15 cellular contexts compared by ENCODE assay signal in the genomic region with DNA sequence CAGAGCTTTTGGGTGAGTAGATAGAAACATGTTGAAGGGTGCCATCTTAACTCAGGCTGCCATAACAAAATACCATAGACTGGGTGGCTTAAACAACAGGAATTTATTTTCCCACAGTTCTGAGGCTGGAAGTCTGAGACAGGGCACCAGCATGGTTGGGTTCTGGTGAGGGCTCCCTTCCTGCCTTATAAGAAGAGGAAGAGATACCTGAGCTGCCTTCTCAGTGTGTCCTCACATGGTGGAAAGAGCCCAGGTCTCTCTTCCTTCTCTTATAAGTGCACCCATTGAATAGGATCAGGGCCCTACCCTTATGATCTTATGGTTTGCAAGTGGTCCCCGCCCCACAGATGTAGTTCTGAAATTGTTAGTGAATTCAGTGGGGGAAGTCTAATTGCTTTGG. TPM values are rescaled to one million over a fixed set of nuclear protein-coding genes. Genes with fewer than 3 reads are reported as not detected.
DNase-seq lines count a peak whose midpoint lies in the region; ATAC-seq and TF ChIP-seq lines count a peak whose summit lies in the region.
"Had no signal": no experiment of that assay in that cellular context is flagged by ENCODE, and none has a peak within 500 bp of the region (broad histone marks: within the 10 kb centered on the region; RNA-seq: fewer than 3 reads in every experiment).

No MANE protein-coding gene starts in this region.

- peaks cover 56% of the 10 kb centered on the region for H3K4me1 Mint-ChIP-seq in activated CD4-positive, alpha-beta T cell treated with anti-CD3 and anti-CD28 coated beads, Interleukin-2, amount 10 ng/mL, durations not matched to agents 24 days and 14 days
- peaks cover 61% of the 10 kb centered on the region for H3K4me1 Mint-ChIP-seq in activated T-helper 1 cell treated with anti-CD3 and anti-CD28 coated beads, Interleukin-12 subunit alpha, Interleukin-12 subunit beta, Interleukin-2, Interleukin-4 antibody, amounts not matched to agents 30 ng/mL and 10 ng/mL and 1 ng/mL, durations not matched to agents 14 hours and 24 hours and 36 hours (ENCODE audit: low read depth)

- no peaks in the 10 kb centered on the region for H3K27me3 ChIP-seq in neutrophil
- H3K27me3 ChIP-seq: BLaER1 had no signal

- H3K9me3 ChIP-seq in neutrophil: no peaks in the 10 kb centered on the region
- H3K9me3 ChIP-seq: HAP-1 had no signal

- no peak for DNase-seq in activated CD4-positive, alpha-beta T cell treated with anti-CD3 and anti-CD28 coated beads, Interleukin-2, amount 10 ng/mL, durations not matched to agents 24 days and 14 days
- no peak for DNase-seq in activated CD4-positive, alpha-beta T cell treated with anti-CD3 and anti-CD28 coated beads, Interleukin-2, amount 50 U/mL, for 48 hours
- no peak for DNase-seq in activated T-helper 1 cell treated with anti-CD3 and anti-CD28 coated beads, Interleukin-12 subunit alpha, Interleukin-12 subunit beta, Interleukin-2, Interleukin-4 antibody, amounts not matched to agents 30 ng/mL and 10 ng/mL and 1 ng/mL, durations not matched to agents 14 hours and 24 hours and 36 hours (ENCODE audit: low spot score)
- no peak for DNase-seq in NCI-H748 (lab: John Stamatoyannopoulos, UW; ENCODE audit: unreplicated experiment)
- DNase-seq in sciatic nerve (ENCODE audit: low spot score): no peak
- no peak for DNase-seq in hepatic stellate cell (ENCODE audit: low spot score)
- DNase-seq: 8988T; AML-193; CD8-positive, alpha-beta memory T cell; DMS53; GF-D8; IMR-90 had no signal

- H3K27me3 Mint-ChIP-seq in activated CD4-positive, alpha-beta T cell treated with anti-CD3 and anti-CD28 coated beads, Interleukin-2, amount 10 ng/mL, durations not matched to agents 24 days and 14 days: no peaks in the 10 kb centered on the region
- no peaks in the 10 kb centered on the region for H3K27me3 Mint-ChIP-seq in activated T-helper 1 cell treated with anti-CD3 and anti-CD28 coated beads, Interleukin-12 subunit alpha, Interleukin-12 subunit beta, Interleukin-2, Interleukin-4 antibody, amounts not matched to agents 30 ng/mL and 10 ng/mL and 1 ng/mL, durations not matched to agents 14 hours and 24 hours and 36 hours (ENCODE audit: insufficient read depth)
- H3K27me3 Mint-ChIP-seq: CD8-positive, alpha-beta memory T cell had no signal

- peak overlapping the region; percentile 97 for H3K27ac ChIP-seq in neutrophil
- H3K27ac ChIP-seq: BLaER1 had no signal

- ATAC-seq in sciatic nerve: no peak

- H3K36me3 Mint-ChIP-seq in activated CD4-positive, alpha-beta T cell treated with anti-CD3 and anti-CD28 coated beads, Interleukin-2, amount 10 ng/mL, durations not matched to agents 24 days and 14 days (ENCODE audit: low read depth): peaks cover 62% of the 10 kb centered on the region
- peaks cover 49% of the 10 kb centered on the region for H3K36me3 Mint-ChIP-seq in activated T-helper 1 cell treated with anti-CD3 and anti-CD28 coated beads, Interleukin-12 subunit alpha, Interleukin-12 subunit beta, Interleukin-2, Interleukin-4 antibody, amounts not matched to agents 30 ng/mL and 10 ng/mL and 1 ng/mL, durations not matched to agents 14 hours and 24 hours and 36 hours (ENCODE audit: low read depth)

- no peak overlapping the region for H3K4me3 ChIP-seq in neutrophil (ENCODE audit: low read depth in 1 of 2, low read length in 1 of 2)
- H3K4me3 ChIP-seq: BLaER1, HAP-1 had no signal

- H3K4me3 Mint-ChIP-seq in activated CD4-positive, alpha-beta T cell treated with anti-CD3 and anti-CD28 coated beads, Interleukin-2, amount 10 ng/mL, durations not matched to agents 24 days and 14 days: no peak overlapping the region
- no peak overlapping the region for H3K4me3 Mint-ChIP-seq in activated T-helper 1 cell treated with anti-CD3 and anti-CD28 coated beads, Interleukin-12 subunit alpha, Interleukin-12 subunit beta, Interleukin-2, Interleukin-4 antibody, amounts not matched to agents 30 ng/mL and 10 ng/mL and 1 ng/mL, durations not matched to agents 14 hours and 24 hours and 36 hours
- H3K4me3 Mint-ChIP-seq: CD8-positive, alpha-beta memory T cell had no signal

- intact Hi-C loops in activated CD4-positive, alpha-beta T cell treated with anti-CD3 and anti-CD28 coated beads, Interleukin-2, amount 10 ng/mL, durations not matched to agents 24 days and 14 days (cut with micrococcal nuclease): no loop called here
- intact Hi-C loops in activated T-helper 1 cell treated with anti-CD3 and anti-CD28 coated beads, Interleukin-12 subunit alpha, Interleukin-12 subunit beta, Interleukin-2, Interleukin-4 antibody, amounts not matched to agents 30 ng/mL and 10 ng/mL and 1 ng/mL, durations not matched to agents 14 hours and 24 hours and 36 hours (cut with micrococcal nuclease): no loop called here
- intact Hi-C loops in sciatic nerve (cut with DNase I): no loop called here

- peaks cover 5% of the 10 kb centered on the region for H3K9me3 Mint-ChIP-seq in activated CD4-positive, alpha-beta T cell treated with anti-CD3 and anti-CD28 coated beads, Interleukin-2, amount 10 ng/mL, durations not matched to agents 24 days and 14 days
- peaks cover 5% of the 10 kb centered on the region for H3K9me3 Mint-ChIP-seq in activated T-helper 1 cell treated with anti-CD3 and anti-CD28 coated beads, Interleukin-12 subunit alpha, Interleukin-12 subunit beta, Interleukin-2, Interleukin-4 antibody, amounts not matched to agents 30 ng/mL and 10 ng/mL and 1 ng/mL, durations not matched to agents 14 hours and 24 hours and 36 hours

- peaks cover 62 to 73% of the 10 kb centered on the region in 2 experiments for H3K4me1 ChIP-seq in neutrophil (ENCODE audit: control insufficient read depth in 1 of 2, insufficient read depth in 1 of 2, low read depth in 1 of 2, low read length in 1 of 2)
- H3K4me1 ChIP-seq: HAP-1 had no signal

- no peak for TF ChIP-seq CTCF in neutrophil (IDR thresholded peaks at IDR 0.05)

- H3K36me3 ChIP-seq in neutrophil: peaks cover 11% of the 10 kb centered on the region
- H3K36me3 ChIP-seq: BLaER1, HAP-1 had no signal

- peak overlapping the region; percentile 65 for H3K27ac Mint-ChIP-seq in activated CD4-positive, alpha-beta T cell treated with anti-CD3 and anti-CD28 coated beads, Interleukin-2, amount 10 ng/mL, durations not matched to agents 24 days and 14 days
- H3K27ac Mint-ChIP-seq in activated T-helper 1 cell treated with anti-CD3 and anti-CD28 coated beads, Interleukin-12 subunit alpha, Interleukin-12 subunit beta, Interleukin-2, Interleukin-4 antibody, amounts not matched to agents 30 ng/mL and 10 ng/mL and 1 ng/mL, durations not matched to agents 14 hours and 24 hours and 36 hours: peak overlapping the region; percentile 0

RNA-seq across cellular contexts. Expression of a gene that starts 19.3 kb away (rescaled TPM):
- total RNA-seq in activated CD4-positive, alpha-beta T cell treated with anti-CD3 and anti-CD28 coated beads, Interleukin-2, amount 10 ng/mL, durations not matched to agents 24 days and 14 days: 72.1 and 80.0 TPM in 2 replicates
- 79.7 and 84.2 TPM in 2 replicates for total RNA-seq in activated T-helper 1 cell treated with anti-CD3 and anti-CD28 coated beads, Interleukin-12 subunit alpha, Interleukin-12 subunit beta, Interleukin-2, Interleukin-4 antibody, amounts not matched to agents 30 ng/mL and 10 ng/mL and 1 ng/mL, durations not matched to agents 14 hours and 24 hours and 36 hours
- total RNA-seq in sciatic nerve: 52.8 TPM

RNA-seq across cellular contexts. Expression of a gene that starts 48.8 kb away (rescaled TPM):
- total RNA-seq in activated CD4-positive, alpha-beta T cell treated with anti-CD3 and anti-CD28 coated beads, Interleukin-2, amount 10 ng/mL, durations not matched to agents 24 days and 14 days: 44.3 and 45.8 TPM in 2 replicates
- 47.9 and 48.6 TPM in 2 replicates for total RNA-seq in activated T-helper 1 cell treated with anti-CD3 and anti-CD28 coated beads, Interleukin-12 subunit alpha, Interleukin-12 subunit beta, Interleukin-2, Interleukin-4 antibody, amounts not matched to agents 30 ng/mL and 10 ng/mL and 1 ng/mL, durations not matched to agents 14 hours and 24 hours and 36 hours
- total RNA-seq in sciatic nerve: 19.9 TPM
